Comparison of ENCODE assay signal across 8 cellular contexts in the genomic region with DNA sequence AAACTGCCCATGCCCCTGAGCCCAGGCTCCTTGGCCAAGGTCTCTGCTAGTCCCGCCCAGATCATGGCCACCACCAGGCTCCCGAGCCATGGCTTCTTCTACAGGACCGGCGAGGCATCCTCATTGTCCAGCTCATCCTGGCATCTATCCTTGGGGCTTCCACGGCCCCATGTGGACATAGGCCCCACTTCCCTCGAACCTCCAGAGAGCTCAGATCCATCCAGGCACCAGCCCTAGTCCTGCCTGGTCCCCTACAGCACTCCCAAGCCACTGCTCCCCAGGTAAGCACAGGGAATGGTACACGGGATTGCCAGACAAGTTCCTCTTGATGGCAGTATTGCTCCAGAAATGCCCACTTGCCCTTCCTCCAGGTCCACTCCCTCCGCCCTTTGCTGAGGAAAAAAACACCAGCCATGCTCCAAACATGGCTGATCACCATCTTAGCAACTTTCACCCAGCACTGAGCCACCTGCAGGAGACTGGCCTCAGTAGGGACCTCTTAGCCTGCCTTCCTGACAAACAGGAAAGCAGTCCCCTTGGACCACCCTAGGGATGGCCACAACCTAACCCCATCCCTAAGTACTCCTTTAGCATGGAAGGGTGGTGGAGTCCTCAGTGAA.
DNase-seq lines count a peak whose midpoint lies in the region; ATAC-seq and TF ChIP-seq lines count a peak whose summit lies in the region.

No MANE protein-coding gene starts in this region.

- in situ Hi-C loops in G401 (cut with HindIII; ENCODE audit: low sequenced_read_pairs), result no loop called here

- peak; percentile 87 for DNase-seq in G401 (ENCODE audit: low spot score)
- DNase-seq in activated CD8-positive, alpha-beta memory T cell treated with anti-CD3 and anti-CD28 coated beads, Interleukin-2, amount 50 U/mL, for 4 hours, result peak; percentile 57
- DNase-seq in midbrain (lab: John Stamatoyannopoulos, UW), result peak; percentile 75
- DNase-seq in SKM-1 treated with dmso at 0.1 percent for 144 hours (lab: John Stamatoyannopoulos, UW; ENCODE audit: unreplicated experiment), result no peak
- no peak for DNase-seq in activated naive CD4-positive, alpha-beta T cell treated with anti-CD3 and anti-CD28 coated beads, Interleukin-2, amount 50 U/mL, for 72 hours (ENCODE audit: low spot score in 2 of 2)
- DNase-seq in T1000 (lab: John Stamatoyannopoulos, UW), result no peak

- H3K27ac Mint-ChIP-seq in activated naive CD4-positive, alpha-beta T cell treated with anti-CD3 and anti-CD28 coated beads, Interleukin-2, amount 50 U/mL, for 72 hours, result no peak overlapping the region

- TF ChIP-seq CTCF in LNCAP (IDR thresholded peaks at IDR 0.05), result peak; percentile 37

- peak; percentile 86 for ATAC-seq in GM21447 (IDR thresholded peaks at IDR 0.05; ENCODE audit: unreplicated experiment)
- no peak for ATAC-seq in activated naive CD4-positive, alpha-beta T cell treated with anti-CD3 and anti-CD28 coated beads, Interleukin-2, amount 50 U/mL, for 72 hours

- no peaks in the 10 kb centered on the region for H3K9me3 Mint-ChIP-seq in activated naive CD4-positive, alpha-beta T cell treated with anti-CD3 and anti-CD28 coated beads, Interleukin-2, amount 50 U/mL, for 72 hours

- no peaks in the 10 kb centered on the region for H3K36me3 Mint-ChIP-seq in activated naive CD4-positive, alpha-beta T cell treated with anti-CD3 and anti-CD28 coated beads, Interleukin-2, amount 50 U/mL, for 72 hours

Comparison
In these comparisons a context has a peak if more than half of its experiments do, and no peak if none do; other contexts are left out.
1. DNase-seq: peak in G401 (single experiment), activated CD8-positive, alpha-beta memory T cell treated with anti-CD3 and anti-CD28 coated beads, Interleukin-2, amount 50 U/mL, for 4 hours (single experiment) and midbrain (single experiment); none in SKM-1 treated with dmso at 0.1 percent for 144 hours (single experiment), activated naive CD4-positive, alpha-beta T cell treated with anti-CD3 and anti-CD28 coated beads, Interleukin-2, amount 50 U/mL, for 72 hours (0 of 2) and T1000 (single experiment).